18 cellular contexts compared by ENCODE assay signal in the genomic region with DNA sequence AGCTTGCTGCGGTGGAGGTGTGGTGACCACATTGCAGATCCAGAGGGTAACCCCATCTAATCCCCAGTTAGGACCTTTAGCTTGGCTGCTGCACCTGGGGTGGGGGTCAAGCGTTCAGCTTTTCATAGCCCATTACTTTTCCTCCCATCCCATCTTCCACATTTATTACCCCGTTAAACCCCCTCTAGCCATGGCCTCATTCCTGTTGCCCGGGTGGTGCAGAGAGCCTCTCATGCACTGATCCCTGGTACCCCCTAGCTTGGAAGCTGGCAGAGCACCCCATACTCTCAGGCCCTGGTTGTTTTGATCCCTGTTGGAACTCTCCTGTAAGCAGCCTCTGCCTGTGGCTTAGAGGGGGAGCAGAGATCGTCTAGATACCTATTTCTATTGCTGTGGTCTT. TPM values are rescaled to one million over a fixed set of nuclear protein-coding genes. Genes with fewer than 3 reads are reported as not detected.
DNase-seq lines count a peak whose midpoint lies in the region; ATAC-seq and TF ChIP-seq lines count a peak whose summit lies in the region.
"Had no signal": no experiment of that assay in that cellular context is flagged by ENCODE, and none has a peak within 500 bp of the region (broad histone marks: within the 10 kb centered on the region; RNA-seq: fewer than 3 reads in every experiment).

No MANE protein-coding gene starts in this region.

- H3K56ac ChIP-seq in IMR-90 (ENCODE audit: extremely low read depth, insufficient read depth, low read length): no peak overlapping the region

- H4K5ac ChIP-seq in IMR-90 (ENCODE audit: low read depth, low read length): no peak overlapping the region

- H4K20me1 ChIP-seq in IMR-90 (ENCODE audit: insufficient read depth, low read length): no peaks in the 10 kb centered on the region
- no peaks in the 10 kb centered on the region for H4K20me1 ChIP-seq in osteoblast (ENCODE audit: insufficient read depth, low read length)

- no peak for TF ChIP-seq CTCF in IMR-90 (conservative IDR thresholded peaks at IDR 0.05; ENCODE audit: low read depth, low read length)
- TF ChIP-seq CTCF in osteoblast (IDR thresholded peaks at IDR 0.05; ENCODE audit: extremely low read depth, low read depth, low read length): no peak
- no peak for TF ChIP-seq CTCF in stomach (IDR thresholded peaks at IDR 0.05)

- TF ChIP-seq RAD21 in IMR-90 (IDR thresholded peaks at IDR 0.05; ENCODE audit: low read length): no peak

- no peak overlapping the region for H2BK20ac ChIP-seq in IMR-90 (ENCODE audit: low read depth, low read length)

- peaks cover 11% of the 10 kb centered on the region; the same call in 1 of the 2 replicates for H3K9me1 ChIP-seq in IMR-90 (ENCODE audit: insufficient read depth, low read length)

- CTCF ChIA-PET in IMR-90 (lab: Yijun Ruan, JAX): interaction anchor here (1.1 kb wide), 1 partner anchor 13 kb away, joined by 5 read pairs; no protein-coding TSS in a partner anchor

- no peak overlapping the region for H2BK15ac ChIP-seq in IMR-90 (ENCODE audit: low read depth, low read length)

- no peaks in the 10 kb centered on the region for H3K79me2 ChIP-seq in osteoblast (ENCODE audit: insufficient read depth, low read length)

- H3K9me3 ChIP-seq in IMR-90 (ENCODE audit: control insufficient read depth, insufficient read depth, low read length) (no peaks in the 10 kb centered on the region), osteoblast (ENCODE audit: low read depth, low read length) (no peaks in the 10 kb centered on the region), stomach (no peaks in the 10 kb centered on the region)
- H3K9me3 ChIP-seq: BE2C; BLaER1 treated with 17β-estradiol and CSF1 and Interleukin-3, amounts not matched to agents 10 nM and 100 nM had no signal

- H3K4me2 ChIP-seq in IMR-90 (ENCODE audit: low read depth, low read length) (no peak overlapping the region), osteoblast (ENCODE audit: insufficient read depth, low read length) (no peak overlapping the region)
- H3K4me2 ChIP-seq: BLaER1 treated with 17β-estradiol and CSF1 and Interleukin-3, amounts not matched to agents 10 nM and 100 nM had no signal

- H2BK5ac ChIP-seq in IMR-90 (ENCODE audit: low read depth, low read length, poor library complexity, severe bottlenecking): no peak overlapping the region

- TF ChIP-seq EP300 in stomach (IDR thresholded peaks at IDR 0.05): no peak

- H3K4me3 ChIP-seq in IMR-90 (ENCODE audit: insufficient read depth, low read depth, low read length) (no peak overlapping the region), osteoblast (ENCODE audit: insufficient read depth, low read length) (no peak overlapping the region), stomach (no peak overlapping the region)
- H3K4me3 ChIP-seq: BLaER1 treated with 17β-estradiol and CSF1 and Interleukin-3, amounts not matched to agents 10 nM and 100 nM; GM12878 had no signal

- peaks cover 5% of the 10 kb centered on the region for H3K4me1 ChIP-seq in IMR-90 (ENCODE audit: control insufficient read depth, insufficient read depth, low read length)
- H3K4me1 ChIP-seq in osteoblast (ENCODE audit: insufficient read depth, low read length): peaks cover 4% of the 10 kb centered on the region
- H3K4me1 ChIP-seq in stomach: no peaks in the 10 kb centered on the region
- H3K4me1 ChIP-seq: BE2C had no signal

- POLR2A ChIA-PET in IMR-90 (lab: Charles Lee; ENCODE audit: unreplicated experiment): no interaction called here

- H2AK5ac ChIP-seq in IMR-90 (ENCODE audit: low read depth, low read length): no peak overlapping the region

- no peak overlapping the region for H2BK120ac ChIP-seq in IMR-90 (ENCODE audit: low read depth, low read length)

- in situ Hi-C loops in IMR-90 (cut with MboI; ENCODE audit: low sequenced_read_pairs): no loop called here

- H3K4ac ChIP-seq in IMR-90 (ENCODE audit: low read depth, low read length): no peak overlapping the region

- peak; percentile 2 for DNase-seq in AG20443 (ENCODE audit: low spot score)
- no peak for DNase-seq in IMR-90
- peak; percentile 30 for DNase-seq in osteoblast (ENCODE audit: insufficient read length, low spot score, missing footprints)
- DNase-seq in stomach: peak; percentile 14
- no peak for DNase-seq in activated CD4-positive, CD25-positive, alpha-beta regulatory T cell (lab: John Stamatoyannopoulos, UW)
- DNase-seq in NCI-H2196 (lab: John Stamatoyannopoulos, UW; ENCODE audit: unreplicated experiment): no peak
- DNase-seq in NOMO-1 (lab: John Stamatoyannopoulos, UW; ENCODE audit: unreplicated experiment in 2 of 2): no peak
- DNase-seq: AML-193; BE2C; CD4-positive, alpha-beta T cell; CD8-positive, alpha-beta memory T cell; DMS 273 treated with DMSO at 0.1 percent for 48 hours; DMS79; GDM1; GOT3; HCEC 1CT had no signal

- peaks cover 0 to 13% of the 10 kb centered on the region in 2 experiments; a peak in 1 of 4 replicates for H3K79me1 ChIP-seq in IMR-90 (ENCODE audit: low read depth in 1 of 2, low read length in 2 of 2)

- intact Hi-C loops in IMR-90 (cut with micrococcal nuclease): no loop called here
- intact Hi-C loops in stomach (cut with DNase I; ENCODE audit: low total_unique reads): no loop called here

- H3K18ac ChIP-seq in IMR-90 (ENCODE audit: low read depth, low read length): no peak overlapping the region

- TF ChIP-seq POLR2A in IMR-90 (IDR thresholded peaks at IDR 0.05; ENCODE audit: low read depth, low read length) (no peak), stomach (IDR thresholded peaks at IDR 0.05) (no peak)

- no peak overlapping the region for H2AFZ ChIP-seq in IMR-90 (replicated peaks; ENCODE audit: low read length, poor library complexity)
- H2AFZ ChIP-seq in osteoblast (ENCODE audit: low read length): no peak overlapping the region

- dilution Hi-C loops in IMR-90 (cut with HindIII; ENCODE audit: low sequenced_read_pairs, unreplicated experiment): no loop called here

- H4K8ac ChIP-seq in IMR-90 (ENCODE audit: low read depth in 2 of 2, low read length in 2 of 2): no peak overlapping the region

- no peak overlapping the region for H3K23ac ChIP-seq in IMR-90 (ENCODE audit: low read depth, low read length)

- H3K27ac ChIP-seq in IMR-90 (ENCODE audit: insufficient read depth, low read length): no peak overlapping the region
- H3K27ac ChIP-seq in osteoblast (ENCODE audit: low read depth, low read length): no peak overlapping the region
- H3K27ac ChIP-seq in stomach: no peak overlapping the region
- H3K27ac ChIP-seq: BLaER1 treated with 17β-estradiol and CSF1 and Interleukin-3, amounts not matched to agents 10 nM and 100 nM had no signal

- WGBS in IMR-90 (ENCODE audit: extremely low coverage in 2 of 2, insufficient read length in 1 of 2), 2 experiments: 100% methylated on average over 1 of the region's 5 CpGs; no CpG with 5 or more reads in 1 of the 2 experiments
- WGBS in stomach, 5 donors: 90 to 96% (median 92%) methylated on average over 5 of the region's 5 CpGs

- H3K14ac ChIP-seq in IMR-90 (replicated peaks; ENCODE audit: low read depth, low read length): no peak overlapping the region

- peak overlapping the region; percentile 33 for H2AK9ac ChIP-seq in IMR-90 (replicated peaks; ENCODE audit: low read depth, low read length, poor library complexity)

- H4K91ac ChIP-seq in IMR-90 (ENCODE audit: insufficient read depth, low read depth, low read length): no peak overlapping the region

- no TSS peak for BruUV-seq in IMR-90 (replicated peaks; lab: Mats Ljungman, UMichigan)

- H3K27me3 ChIP-seq in IMR-90 (ENCODE audit: control insufficient read depth, insufficient read depth, low read length) (no peaks in the 10 kb centered on the region), osteoblast (ENCODE audit: insufficient read depth, low read length) (no peaks in the 10 kb centered on the region), stomach (no peaks in the 10 kb centered on the region)
- H3K27me3 ChIP-seq: BE2C; BLaER1 treated with 17β-estradiol and CSF1 and Interleukin-3, amounts not matched to agents 10 nM and 100 nM had no signal

- peaks cover 23% of the 10 kb centered on the region for H3K36me3 ChIP-seq in IMR-90 (ENCODE audit: control insufficient read depth, insufficient read depth, low read length)
- H3K36me3 ChIP-seq in osteoblast (ENCODE audit: insufficient read depth, low read length): peaks cover 3% of the 10 kb centered on the region
- peaks cover 14 to 55% (median 40%) of the 10 kb centered on the region in 4 donors for H3K36me3 ChIP-seq in stomach

- H3K9ac ChIP-seq in IMR-90 (ENCODE audit: low read depth, low read length): no peak overlapping the region
- H3K9ac ChIP-seq: BLaER1 treated with 17β-estradiol and CSF1 and Interleukin-3, amounts not matched to agents 10 nM and 100 nM had no signal

- peak; percentile 12; the same call in 1 of the 2 replicates for ATAC-seq in IMR-90 (ENCODE audit: low read depth)
- ATAC-seq: GM12878 had no signal

TF ChIP-seq in IMR-90, 13 proteins besides CTCF, POLR2A, EP300 and RAD21 (continues in another document):
- TF ChIP-seq MAZ (IDR thresholded peaks at IDR 0.05; ENCODE audit: borderline replicate concordance, low read depth, low read length) (no peak), MAFK (IDR thresholded peaks at IDR 0.05; ENCODE audit: low read depth, low read length) (no peak), SMC3 (IDR thresholded peaks at IDR 0.05; ENCODE audit: low read depth, low read length) (no peak), NFE2L2 (IDR thresholded peaks at IDR 0.05; ENCODE audit: low read depth, low read length) (no peak), FOS (IDR thresholded peaks at IDR 0.05; ENCODE audit: low read depth, low read length) (no peak), BHLHE40 (IDR thresholded peaks at IDR 0.05; ENCODE audit: low read depth, low read length) (no peak), CEBPB (IDR thresholded peaks at IDR 0.05; ENCODE audit: low read depth, low read length) (no peak)
- TF ChIP-seq, protein P1, sequence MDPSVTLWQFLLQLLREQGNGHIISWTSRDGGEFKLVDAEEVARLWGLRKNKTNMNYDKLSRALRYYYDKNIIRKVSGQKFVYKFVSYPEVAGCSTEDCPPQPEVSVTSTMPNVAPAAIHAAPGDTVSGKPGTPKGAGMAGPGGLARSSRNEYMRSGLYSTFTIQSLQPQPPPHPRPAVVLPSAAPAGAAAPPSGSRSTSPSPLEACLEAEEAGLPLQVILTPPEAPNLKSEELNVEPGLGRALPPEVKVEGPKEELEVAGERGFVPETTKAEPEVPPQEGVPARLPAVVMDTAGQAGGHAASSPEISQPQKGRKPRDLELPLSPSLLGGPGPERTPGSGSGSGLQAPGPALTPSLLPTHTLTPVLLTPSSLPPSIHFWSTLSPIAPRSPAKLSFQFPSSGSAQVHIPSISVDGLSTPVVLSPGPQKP (IDR thresholded peaks at IDR 0.05; ENCODE audit: borderline replicate concordance, low read depth, low read length): no peak

RNA-seq across cellular contexts. Expression of gene CDAN1, which starts 20.8 kb away (rescaled TPM):
- 4.7 TPM in 2 replicates for total RNA-seq in IMR-90 (2012; rRNA removed)
- 5.6 and 6.3 TPM in 2 replicates for polyA plus RNA-seq in IMR-90 (2012; rRNA removed)
- 2.8 and 3.5 TPM in 2 replicates for polyA plus RNA-seq in IMR-90 (2012; cell fraction: cytosol; rRNA removed)
- 15.4 and 18.7 TPM in 2 replicates for polyA plus RNA-seq in IMR-90 (2012; cell fraction: nucleus; rRNA removed; ENCODE audit: low replicate concordance)
- total RNA-seq in osteoblast: 7.6 and 9.7 TPM in 2 replicates
- total RNA-seq in stomach: 10 to 100 TPM in 4 of 5 donors, 1 to 10 TPM in 1; 5.8 to 27.2 (median 12.8) TPM
- polyA plus RNA-seq in stomach: 1 to 10 TPM; 4.7 to 9.8 (median 5.9) TPM

Comparison
In these comparisons a context has a peak if more than half of its experiments do, and no peak if none do; other contexts are left out.
1. DNase-seq: peak in AG20443 (single experiment), osteoblast (single experiment) and stomach (single experiment); none in IMR-90 (single experiment), activated CD4-positive, CD25-positive, alpha-beta regulatory T cell (0 of 4), NCI-H2196 (single experiment) and NOMO-1 (0 of 2).